In the genomic region with DNA sequence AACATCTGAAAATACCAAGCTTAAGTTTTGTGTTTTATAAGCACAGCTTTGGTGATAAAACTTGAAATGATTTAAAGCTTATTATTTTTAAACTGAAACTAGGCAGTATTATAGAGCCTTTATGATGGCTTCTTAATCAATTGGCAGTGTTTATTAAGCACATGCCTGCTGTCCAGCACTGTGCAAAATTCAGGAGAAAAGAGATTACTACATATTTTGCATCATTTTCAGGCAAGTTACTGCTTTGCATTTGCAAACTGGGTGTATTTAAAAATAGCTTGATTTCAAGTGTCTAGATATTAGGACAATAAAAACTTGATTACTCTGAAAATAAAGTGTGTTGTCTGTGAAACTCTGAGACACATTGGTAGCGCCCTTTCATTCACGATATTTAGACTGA, we compare ENCODE assay signal across 26 cellular contexts.
"Had no signal": no experiment of that assay in that cellular context is flagged by ENCODE, and none has a peak within 500 bp of the region (broad histone marks: within the 10 kb centered on the region; RNA-seq: fewer than 3 reads in every experiment).

No MANE protein-coding gene starts in this region.

- H3K4me3 ChIP-seq: cardiac muscle cell, MG63 had no signal

- H3K9me3 ChIP-seq: MG63 had no signal

- H3K36me3 Mint-ChIP-seq: WTC11 had no signal

- DNase-seq: activated CD4-positive, alpha-beta T cell treated with anti-CD3 and anti-CD28 coated beads for 48 hours; activated CD4-positive, alpha-beta T cell treated with anti-CD3 and anti-CD28 coated beads, Interleukin-2, amount 50 U/mL, for 4 hours; activated CD4-positive, CD25-positive, alpha-beta regulatory T cell treated with anti-CD3 and anti-CD28 coated beads, Interleukin-2, amount 50 U/mL, for 72 hours; activated CD8-positive, alpha-beta memory T cell treated with anti-CD3 and anti-CD28 coated beads, Interleukin-2, amount 50 U/mL, for 48 hours; activated CD8-positive, alpha-beta T cell treated with anti-CD3 and anti-CD28 coated beads, Interleukin-2, amount 10 ng/mL, durations not matched to agents 7 days and 5 days; activated naive CD4-positive, alpha-beta T cell treated with anti-CD3 and anti-CD28 coated beads, Interleukin-2, amount 50 U/mL, for 16 hours; activated T-cell treated with anti-CD3 and anti-CD28 coated beads, Interleukin-2, amount 50 U/mL, for 1 hour; amniotic stem cell; brain microvascular endothelial cell; cerebellar nuclear complex; MG63; MV-4-11; NCI-H1092 treated with DMSO at 0.1 percent for 48 hours; NCI-H1417 treated with DMSO at 0.1 percent for 48 hours; NCI-H1694 treated with DMSO at 0.1 percent for 48 hours; NCI-H2029 treated with DMSO at 0.1 percent for 48 hours; NCI-H345; NCI-H510A; NCI-H526 treated with DMSO at 0.1 percent for 48 hours; NCI-H82; RPMI8226 had no signal

- H3K9me3 Mint-ChIP-seq: T-helper 1 cell treated with Interleukin-12 subunit alpha and Interleukin-12 subunit beta and Interleukin-4 antibody, amounts not matched to agents 30 μg/mL and 1 μg/mL, for 36 hours; WTC11 had no signal

- H3K27ac Mint-ChIP-seq: activated CD8-positive, alpha-beta T cell treated with anti-CD3 and anti-CD28 coated beads, Interleukin-2, amount 10 ng/mL, durations not matched to agents 7 days and 5 days; T-helper 1 cell treated with Interleukin-12 subunit alpha and Interleukin-12 subunit beta and Interleukin-4 antibody, amounts not matched to agents 30 μg/mL and 1 μg/mL, for 36 hours; WTC11 had no signal

- H3K9ac ChIP-seq: KMS-11 had no signal

- H3K27me3 ChIP-seq: brain microvascular endothelial cell, cardiac muscle cell, MG63 had no signal

- ATAC-seq: activated CD8-positive, alpha-beta T cell treated with anti-CD3 and anti-CD28 coated beads, Interleukin-2, amount 10 ng/mL, durations not matched to agents 7 days and 5 days; Right ventricle myocardium inferior; WTC11 had no signal

- H3K27ac ChIP-seq: brain microvascular endothelial cell, KMS-11 had no signal
